Comparison of ENCODE assay signal across 13 cellular contexts in the genomic region with DNA sequence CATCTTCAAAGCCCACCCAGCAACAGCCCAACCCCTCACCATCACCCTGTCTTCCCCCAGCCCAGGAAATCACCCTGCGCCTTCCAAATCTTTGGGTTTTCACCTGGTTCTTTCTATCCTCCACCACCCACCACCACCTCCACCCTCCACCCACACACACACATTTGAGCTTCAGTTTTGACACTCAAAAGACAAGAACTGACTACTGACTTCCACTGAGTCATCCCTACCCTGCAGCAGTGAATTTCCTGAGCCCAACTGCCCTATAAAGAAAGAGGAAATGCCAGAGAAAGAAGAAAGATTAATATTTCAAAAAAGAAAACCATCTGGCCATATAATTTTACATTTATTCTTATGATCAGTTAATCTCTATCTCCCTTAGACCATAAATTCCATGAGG.
DNase-seq lines count a peak whose midpoint lies in the region; ATAC-seq lines count a peak whose summit lies in the region.
"Had no signal": no experiment of that assay in that cellular context is flagged by ENCODE, and none has a peak within 500 bp of the region (broad histone marks: within the 10 kb centered on the region; RNA-seq: fewer than 3 reads in every experiment).

No MANE protein-coding gene starts in this region.

- ATAC-seq in HG02884 (IDR thresholded peaks at IDR 0.05; ENCODE audit: unreplicated experiment) (peak; percentile 57), GM21576 (IDR thresholded peaks at IDR 0.05; ENCODE audit: unreplicated experiment) (no peak), GM21381 (IDR thresholded peaks at IDR 0.05; ENCODE audit: unreplicated experiment) (no peak), GM18858 (IDR thresholded peaks at IDR 0.05; ENCODE audit: unreplicated experiment) (no peak)
- ATAC-seq in activated T-cell treated with anti-CD3 and anti-CD28 coated beads, Interleukin-2, amount 50 U/mL, for 72 hours (replicated peaks in 1 of 2) = peak; percentile 44 to 84

- peaks cover 3% of the 10 kb centered on the region for H3K27me3 Mint-ChIP-seq in activated naive CD4-positive, alpha-beta T cell treated with anti-CD3 and anti-CD28 coated beads for 36 hours (ENCODE audit: low read depth)
- peaks cover 7% of the 10 kb centered on the region for H3K27me3 Mint-ChIP-seq in activated T-cell treated with anti-CD3 and anti-CD28 coated beads, Interleukin-2, amount 50 U/mL, for 72 hours (ENCODE audit: low read depth)

- intact Hi-C loops in activated naive CD4-positive, alpha-beta T cell treated with anti-CD3 and anti-CD28 coated beads for 36 hours (cut with micrococcal nuclease) = no loop called here

- peaks cover 10% of the 10 kb centered on the region for H3K4me1 Mint-ChIP-seq in activated naive CD4-positive, alpha-beta T cell treated with anti-CD3 and anti-CD28 coated beads for 36 hours (ENCODE audit: low read depth)
- peaks cover 10% of the 10 kb centered on the region for H3K4me1 Mint-ChIP-seq in activated T-cell treated with anti-CD3 and anti-CD28 coated beads, Interleukin-2, amount 50 U/mL, for 72 hours (ENCODE audit: low read depth)

- H3K27ac Mint-ChIP-seq in activated naive CD4-positive, alpha-beta T cell treated with anti-CD3 and anti-CD28 coated beads for 36 hours = no peak overlapping the region
- no peak overlapping the region for H3K27ac Mint-ChIP-seq in activated T-cell treated with anti-CD3 and anti-CD28 coated beads, Interleukin-2, amount 50 U/mL, for 72 hours

- no peaks in the 10 kb centered on the region for H3K36me3 Mint-ChIP-seq in activated naive CD4-positive, alpha-beta T cell treated with anti-CD3 and anti-CD28 coated beads for 36 hours (ENCODE audit: low read depth)
- H3K36me3 Mint-ChIP-seq in activated T-cell treated with anti-CD3 and anti-CD28 coated beads, Interleukin-2, amount 50 U/mL, for 72 hours (ENCODE audit: insufficient read depth in 2 of 2) = no peaks in the 10 kb centered on the region

- peaks cover under 1% of the 10 kb centered on the region for H3K9me3 Mint-ChIP-seq in activated naive CD4-positive, alpha-beta T cell treated with anti-CD3 and anti-CD28 coated beads for 36 hours
- H3K9me3 Mint-ChIP-seq in activated T-cell treated with anti-CD3 and anti-CD28 coated beads, Interleukin-2, amount 50 U/mL, for 72 hours = peaks cover 2 to 4% of the 10 kb centered on the region in 2 donors

- H3K4me3 Mint-ChIP-seq in activated naive CD4-positive, alpha-beta T cell treated with anti-CD3 and anti-CD28 coated beads for 36 hours = no peak overlapping the region
- H3K4me3 Mint-ChIP-seq in activated T-cell treated with anti-CD3 and anti-CD28 coated beads, Interleukin-2, amount 50 U/mL, for 72 hours = no peak overlapping the region
- H3K4me3 Mint-ChIP-seq: nephron had no signal

- DNase-seq in activated naive CD4-positive, alpha-beta T cell treated with anti-CD3 and anti-CD28 coated beads for 36 hours = peak; percentile 69
- DNase-seq in activated naive CD4-positive, alpha-beta T cell treated with anti-CD3 and anti-CD28 coated beads, Interleukin-2, amount 50 U/mL, for 16 hours = no peak
- peak; percentile 5 to 29 for DNase-seq in activated T-cell treated with anti-CD3 and anti-CD28 coated beads, Interleukin-2, amount 50 U/mL, for 72 hours
- DNase-seq in putamen (ENCODE audit: low spot score) = peak; percentile 57
- DNase-seq: NCI-H1436, PC-9, SK-N-SH, substantia nigra had no signal

- CTCF ChIA-PET in activated naive CD4-positive, alpha-beta T cell treated with anti-CD3 and anti-CD28 coated beads for 36 hours (lab: Charles Lee) = interaction anchor here (1.7 kb wide), 1 partner anchor 157 kb away, joined by 4 read pairs; no protein-coding TSS in a partner anchor

Comparison
In these comparisons a context has a peak if more than half of its experiments do, and no peak if none do; other contexts are left out.
1. ATAC-seq: peak in HG02884 (single experiment) and activated T-cell treated with anti-CD3 and anti-CD28 coated beads, Interleukin-2, amount 50 U/mL, for 72 hours (2 of 2); none in GM21576 (single experiment), GM21381 (single experiment) and GM18858 (single experiment).